ENCODE assay signal across 1 cellular context in the genomic region with DNA sequence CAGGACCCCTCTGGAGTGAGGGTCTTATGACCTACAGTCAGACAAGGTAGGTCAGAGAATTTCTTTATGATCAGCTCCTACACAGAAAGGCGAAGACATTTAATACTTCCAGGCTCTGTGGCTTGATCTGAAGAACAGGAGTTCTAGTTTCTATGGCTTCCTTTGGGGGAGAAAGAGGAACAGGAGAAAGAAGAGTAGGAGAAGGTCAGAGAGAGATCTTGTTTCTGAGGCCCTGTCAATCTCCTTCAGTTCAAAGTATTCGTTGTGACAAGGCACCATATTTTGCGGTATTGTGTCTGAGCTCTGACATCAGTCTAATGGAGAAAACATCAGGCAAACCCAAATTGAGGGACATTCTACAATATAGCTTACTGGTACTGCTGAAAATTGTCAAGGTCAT.
TF ChIP-seq lines count a peak whose summit lies in the region.

No MANE protein-coding gene starts in this region.

TF ChIP-seq in K562, 482 proteins besides CTCF, POLR2A, EP300 and RAD21:
- no peak for TF ChIP-seq HDAC2 (IDR thresholded peaks at IDR 0.05)
- TF ChIP-seq PTRF (tag; IDR thresholded peaks at IDR 0.05), result no peak
- no peak for TF ChIP-seq E2F3 (CRISPR knock-in tag; IDR thresholded peaks at IDR 0.05)
- peak; percentile 80 for TF ChIP-seq PKNOX1 (IDR thresholded peaks at IDR 0.05)
- TF ChIP-seq POLR2AphosphoS5 (IDR thresholded peaks at IDR 0.05; ENCODE audit: control insufficient read depth, insufficient read depth, low read depth, low read length), result no peak
- no peak for TF ChIP-seq POLR3G (IDR thresholded peaks at IDR 0.05; ENCODE audit: extremely low read depth, insufficient read length, insufficient replicate concordance)
- TF ChIP-seq, protein P1, sequence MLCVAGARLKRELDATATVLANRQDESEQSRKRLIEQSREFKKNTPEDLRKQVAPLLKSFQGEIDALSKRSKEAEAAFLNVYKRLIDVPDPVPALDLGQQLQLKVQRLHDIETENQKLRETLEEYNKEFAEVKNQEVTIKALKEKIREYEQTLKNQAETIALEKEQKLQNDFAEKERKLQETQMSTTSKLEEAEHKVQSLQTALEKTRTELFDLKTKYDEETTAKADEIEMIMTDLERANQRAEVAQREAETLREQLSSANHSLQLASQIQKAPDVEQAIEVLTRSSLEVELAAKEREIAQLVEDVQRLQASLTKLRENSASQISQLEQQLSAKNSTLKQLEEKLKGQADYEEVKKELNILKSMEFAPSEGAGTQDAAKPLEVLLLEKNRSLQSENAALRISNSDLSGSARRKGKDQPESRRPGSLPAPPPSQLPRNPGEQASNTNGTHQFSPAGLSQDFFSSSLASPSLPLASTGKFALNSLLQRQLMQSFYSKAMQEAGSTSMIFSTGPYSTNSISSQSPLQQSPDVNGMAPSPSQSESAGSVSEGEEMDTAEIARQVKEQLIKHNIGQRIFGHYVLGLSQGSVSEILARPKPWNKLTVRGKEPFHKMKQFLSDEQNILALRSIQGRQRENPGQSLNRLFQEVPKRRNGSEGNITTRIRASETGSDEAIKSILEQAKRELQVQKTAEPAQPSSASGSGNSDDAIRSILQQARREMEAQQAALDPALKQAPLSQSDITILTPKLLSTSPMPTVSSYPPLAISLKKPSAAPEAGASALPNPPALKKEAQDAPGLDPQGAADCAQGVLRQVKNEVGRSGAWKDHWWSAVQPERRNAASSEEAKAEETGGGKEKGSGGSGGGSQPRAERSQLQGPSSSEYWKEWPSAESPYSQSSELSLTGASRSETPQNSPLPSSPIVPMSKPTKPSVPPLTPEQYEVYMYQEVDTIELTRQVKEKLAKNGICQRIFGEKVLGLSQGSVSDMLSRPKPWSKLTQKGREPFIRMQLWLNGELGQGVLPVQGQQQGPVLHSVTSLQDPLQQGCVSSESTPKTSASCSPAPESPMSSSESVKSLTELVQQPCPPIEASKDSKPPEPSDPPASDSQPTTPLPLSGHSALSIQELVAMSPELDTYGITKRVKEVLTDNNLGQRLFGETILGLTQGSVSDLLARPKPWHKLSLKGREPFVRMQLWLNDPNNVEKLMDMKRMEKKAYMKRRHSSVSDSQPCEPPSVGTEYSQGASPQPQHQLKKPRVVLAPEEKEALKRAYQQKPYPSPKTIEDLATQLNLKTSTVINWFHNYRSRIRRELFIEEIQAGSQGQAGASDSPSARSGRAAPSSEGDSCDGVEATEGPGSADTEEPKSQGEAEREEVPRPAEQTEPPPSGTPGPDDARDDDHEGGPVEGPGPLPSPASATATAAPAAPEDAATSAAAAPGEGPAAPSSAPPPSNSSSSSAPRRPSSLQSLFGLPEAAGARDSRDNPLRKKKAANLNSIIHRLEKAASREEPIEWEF (CRISPR knock-in tag; IDR thresholded peaks at IDR 0.05), result no peak
- TF ChIP-seq, protein P2, sequence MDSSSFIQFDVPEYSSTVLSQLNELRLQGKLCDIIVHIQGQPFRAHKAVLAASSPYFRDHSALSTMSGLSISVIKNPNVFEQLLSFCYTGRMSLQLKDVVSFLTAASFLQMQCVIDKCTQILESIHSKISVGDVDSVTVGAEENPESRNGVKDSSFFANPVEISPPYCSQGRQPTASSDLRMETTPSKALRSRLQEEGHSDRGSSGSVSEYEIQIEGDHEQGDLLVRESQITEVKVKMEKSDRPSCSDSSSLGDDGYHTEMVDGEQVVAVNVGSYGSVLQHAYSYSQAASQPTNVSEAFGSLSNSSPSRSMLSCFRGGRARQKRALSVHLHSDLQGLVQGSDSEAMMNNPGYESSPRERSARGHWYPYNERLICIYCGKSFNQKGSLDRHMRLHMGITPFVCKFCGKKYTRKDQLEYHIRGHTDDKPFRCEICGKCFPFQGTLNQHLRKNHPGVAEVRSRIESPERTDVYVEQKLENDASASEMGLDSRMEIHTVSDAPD (CRISPR knock-in tag; IDR thresholded peaks at IDR 0.05), result no peak
- no peak for TF ChIP-seq TBP (optimal IDR thresholded peaks at IDR 0.05; ENCODE audit: low read depth, low read length)
- TF ChIP-seq SPI1 (IDR thresholded peaks at IDR 0.05; ENCODE audit: borderline replicate concordance, low read depth, low read length), result peak; percentile 55; the same call in 1 of the 2 replicates
